9 cellular contexts compared by ENCODE assay signal in the genomic region with DNA sequence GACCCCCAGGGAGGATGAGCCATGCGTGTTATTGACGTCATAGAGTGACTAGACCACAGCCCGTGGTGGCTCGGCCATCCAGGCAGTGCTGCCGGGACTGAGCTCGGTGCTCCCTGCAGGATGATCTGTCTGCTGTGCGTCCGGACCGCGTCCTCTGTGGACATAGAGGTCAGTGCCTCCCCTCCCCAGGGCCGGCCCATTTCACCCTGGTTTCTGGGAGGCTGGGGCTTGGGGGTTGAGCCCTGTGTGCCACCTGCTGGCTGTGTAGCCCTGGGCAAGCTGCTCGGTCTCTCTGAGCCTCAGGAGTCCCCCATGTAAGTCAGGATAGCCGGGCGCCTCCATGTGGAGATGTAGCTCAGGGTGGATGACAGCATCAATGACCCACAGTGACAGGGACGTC. TPM values are rescaled to one million over a fixed set of nuclear protein-coding genes. Genes with fewer than 3 reads are reported as not detected.
DNase-seq lines count a peak whose midpoint lies in the region; ATAC-seq, FAIRE-seq and TF ChIP-seq lines count a peak whose summit lies in the region.
"Had no signal": no experiment of that assay in that cellular context is flagged by ENCODE, and none has a peak within 500 bp of the region (broad histone marks: within the 10 kb centered on the region; RNA-seq: fewer than 3 reads in every experiment).

No MANE protein-coding gene starts in this region.

- intact Hi-C loops in K562 (cut with micrococcal nuclease), result no loop called here

- TF ChIP-seq EP300 in K562 (IDR thresholded peaks at IDR 0.05; ENCODE audit: low read length), result no peak

- peak overlapping the region in 1 of 2 experiments; percentile 11; a peak in 1 of 4 replicates for H3K9ac ChIP-seq in K562 (ENCODE audit: insufficient read depth in 1 of 2, low read depth in 2 of 2, low read length in 2 of 2)
- H3K9ac ChIP-seq: GM23248 had no signal

- peaks cover 2 to 86% of the 10 kb centered on the region in 2 experiments; a peak in 2 of 3 replicates for H3K36me3 ChIP-seq in HEK293 (ENCODE audit: control insufficient read depth in 2 of 2, insufficient read depth in 1 of 2, low read length in 2 of 2)
- peaks cover 41% of the 10 kb centered on the region; the same call in 1 of the 3 replicates for H3K36me3 ChIP-seq in K562 (ENCODE audit: control insufficient read depth, insufficient read depth, low read length)

- FAIRE-seq in K562 (lab: Jason Lieb, UNC), result no peak

- POLR2A ChIA-PET in HEK293 (lab: Yijun Ruan, JAX) (interaction anchor here (2.0 kb wide), 1 partner anchor 8 kb away, joined by 6 read pairs; the partner anchor contains the start of genes NTHL1 and TSC2), K562 (lab: Yijun Ruan, JAX) (interaction anchor here (1.3 kb wide), 1 partner anchor 8 kb away, joined by 6 read pairs; the partner anchor contains the start of genes NTHL1 and TSC2)

- DNase-seq in K562 (ENCODE audit: extremely low read depth in 1 of 4, low spot score in 3 of 4), result peak in 1 of 4 experiments; percentile 15
- no peak for DNase-seq in neural crest cell (ENCODE audit: low read depth, low spot score)
- DNase-seq in SW 1271 (lab: John Stamatoyannopoulos, UW), result no peak
- DNase-seq: aorta, GM23248 had no signal

- H3K4me2 ChIP-seq in K562 (ENCODE audit: insufficient read depth, low read length), result no peak overlapping the region

- CTCF ChIA-PET in HEK293 (lab: Yijun Ruan, JAX), result interaction anchor here (1.0 to 1.2 kb wide), 2 partner anchors 33 to 35 kb away, joined by 4 to 10 read pairs; no protein-coding TSS in a partner anchor
- CTCF ChIA-PET in K562 (lab: Yijun Ruan, JAX; ENCODE audit: low intra/inter-chr PET ratio), result interaction anchor here (0.7 kb wide), 1 partner anchor 191 kb away, joined by 4 read pairs; no protein-coding TSS in a partner anchor

- no peaks in the 10 kb centered on the region for H3K4me1 Mint-ChIP-seq in neural crest cell

- TF ChIP-seq RAD21 in K562 (CRISPR knock-in tag; conservative IDR thresholded peaks at IDR 0.05 in 1 of 2, IDR thresholded peaks at IDR 0.05 in 1 of 2), result 0 out of 4 replicates have a peak, but pooled peaks of 1 of the 2 experiments have one; percentile 6

- H3K9me3 ChIP-seq in HEK293 (ENCODE audit: control insufficient read depth, insufficient read depth, low read depth, low read length), result no peaks in the 10 kb centered on the region
- H3K9me3 ChIP-seq in K562 (replicated peaks; ENCODE audit: control insufficient read depth, insufficient read depth, low read depth, low read length), result no peaks in the 10 kb centered on the region

- peaks cover 4% of the 10 kb centered on the region; the same call in 1 of the 2 replicates for H4K20me1 ChIP-seq in K562 (replicated peaks; ENCODE audit: control insufficient read depth, insufficient read depth, low read length)

- no peaks in the 10 kb centered on the region for H3K9me3 Mint-ChIP-seq in neural crest cell

- BruUV-seq in K562 (replicated peaks; lab: Mats Ljungman, UMichigan), result no TSS peak

- H3K36me3 Mint-ChIP-seq in neural crest cell (ENCODE audit: low read depth), result peaks cover 3% of the 10 kb centered on the region

- H3K27me3 ChIP-seq in K562 (ENCODE audit: control insufficient read depth in 2 of 2, insufficient read depth in 2 of 2, low read length in 2 of 2), result no peaks in the 10 kb centered on the region

- no peaks in the 10 kb centered on the region for H3K79me2 ChIP-seq in K562 (ENCODE audit: control insufficient read depth, insufficient read depth, low read length)

- no peaks in the 10 kb centered on the region for H3K27me3 Mint-ChIP-seq in neural crest cell (ENCODE audit: low read depth)

- H3K4me3 ChIP-seq in HEK293 (ENCODE audit: low read depth, low read length) (no peak overlapping the region), K562 (no peak overlapping the region)
- H3K4me3 ChIP-seq: GM23248 had no signal

- peak overlapping the region; percentile 64 for H3K4me3 Mint-ChIP-seq in neural crest cell

- H3K27ac ChIP-seq in HEK293 (ENCODE audit: extremely low read depth, low read depth, low read length) (no peak overlapping the region), K562 (ENCODE audit: extremely low read depth, low read depth, low read length) (no peak overlapping the region)
- H3K27ac ChIP-seq: GM23248 had no signal

- 73% methylated on average over 14 of the region's 15 CpGs for WGBS in K562 (ENCODE audit: insufficient coverage, low coverage, missing lambda C conversion rate)

- no peak for TF ChIP-seq POLR2A in K562 (conservative IDR thresholded peaks at IDR 0.05)

- no peaks in the 10 kb centered on the region for H3K9me1 ChIP-seq in K562 (ENCODE audit: control insufficient read depth, insufficient read depth, low read length)

- in situ Hi-C loops in K562 (cut with MboI), result no loop called here

- no peak overlapping the region for H3K27ac Mint-ChIP-seq in neural crest cell (ENCODE audit: unreplicated experiment)

- H3K4me1 ChIP-seq in HEK293 (ENCODE audit: control insufficient read depth, insufficient read depth, low read length) (no peaks in the 10 kb centered on the region), K562 (replicated peaks in 1 of 2; ENCODE audit: control insufficient read depth in 2 of 2, insufficient read depth in 2 of 2, low read length in 2 of 2) (peaks cover 0 to 49% of the 10 kb centered on the region in 2 experiments; a peak in 2 of 5 replicates)

- TF ChIP-seq CTCF in HEK293 (tag by site-specific recombination; IDR thresholded peaks at IDR 0.05) (peak; percentile 39; the same call in 1 of the 2 replicates), K562 (IDR thresholded peaks at IDR 0.05 in 2 of 3, conservative IDR thresholded peaks at IDR 0.05 in 1 of 3; ENCODE audit: insufficient read depth in 2 of 3, low read depth in 1 of 3, low read length in 3 of 3) (peak in 1 of 3 experiments; percentile 30; a peak in 2 of 6 replicates), neural crest cell (conservative IDR thresholded peaks at IDR 0.05) (no peak)

- ATAC-seq in K562, result peak; percentile 41
- ATAC-seq in HG02571 (IDR thresholded peaks at IDR 0.05; ENCODE audit: unreplicated experiment), result no peak
- ATAC-seq in GM18909 (IDR thresholded peaks at IDR 0.05; ENCODE audit: poor library complexity, unreplicated experiment), result no peak
- ATAC-seq: activated CD4-positive, CD25-positive, alpha-beta regulatory T cell treated with anti-CD3 and anti-CD28 coated beads, Interleukin-2, amount 50 U/mL, for 24 hours had no signal

- H2AFZ ChIP-seq in K562 (ENCODE audit: low read depth, low read length), result no peak overlapping the region
- H2AFZ ChIP-seq: GM23248 had no signal

RNA-seq across cellular contexts. Expression of gene TSC2, which starts 8.3 kb away (rescaled TPM):
- 274 and 710 TPM in 2 replicates for total RNA-seq in K562 (2011; cell fraction: chromatin; rRNA removed; ENCODE audit: low replicate concordance)
- 311 and 338 TPM in 2 replicates for total RNA-seq in K562 (2011; cell fraction: nucleolus; rRNA removed)
- total RNA-seq in K562 (2011; cell fraction: nucleoplasm; rRNA removed), result 244 and 254 TPM in 2 replicates
- total RNA-seq in K562 (2014; rRNA removed) (20.3 and 28.1 TPM in 2 replicates), K562 (2014; rRNA removed; fragmentation: Illumina TruSeq; extraction: Trizol) (15.0 and 20.1 TPM in 2 replicates), K562 (2015; rRNA removed; fragmentation: Illumina TruSeq; extraction: Trizol) (16.6 and 19.6 TPM in 2 replicates), K562 (2021) (65.8 and 68.1 TPM in 2 replicates), neural crest cell (175 and 180 TPM in 2 replicates)
- polyA plus RNA-seq in K562 (2011; rRNA removed) (15.5 and 35.5 TPM in 2 replicates), K562 (2014; fragmentation: Illumina TruSeq; extraction: Trizol) (27.8 and 35.8 TPM in 2 replicates), K562 (2014; fragmentation: Nextera tagmentation; extraction: Ambion mirVana) (1 to 10 TPM; 1.3 to 2.3 TPM), K562 (2014; rRNA removed) (32.0 and 35.2 TPM in 2 replicates)
- polyA plus RNA-seq in K562 (2011; cell fraction: cytosol; rRNA removed), result 21.9 and 33.6 TPM in 2 replicates
- polyA plus RNA-seq in K562 (2011; cell fraction: nucleus; rRNA removed), result 157 and 220 TPM in 2 replicates
- 46.9 and 75.1 TPM in 2 replicates for polyA plus RNA-seq in K562 (2012)
- polyA minus RNA-seq in K562 (2011; rRNA and poly(A)+ RNA removed), result 41.8 and 43.8 TPM in 2 replicates
- polyA minus RNA-seq in K562 (2011; cell fraction: cytosol; rRNA and poly(A)+ RNA removed), result 49.2 and 80.8 TPM in 2 replicates
- polyA minus RNA-seq in K562 (2011; cell fraction: nucleus; rRNA and poly(A)+ RNA removed), result 48.9 and 58.8 TPM in 2 replicates

RNA-seq across cellular contexts. Expression of gene NTHL1, which starts 8.4 kb away (rescaled TPM):
- 7.3 and 19.8 TPM in 2 replicates for total RNA-seq in K562 (2011; cell fraction: chromatin; rRNA removed; ENCODE audit: low replicate concordance)
- 25.7 and 29.0 TPM in 2 replicates for total RNA-seq in K562 (2011; cell fraction: nucleolus; rRNA removed)
- 12.0 and 20.0 TPM in 2 replicates for total RNA-seq in K562 (2011; cell fraction: nucleoplasm; rRNA removed)
- total RNA-seq in K562 (2014; rRNA removed) (58.8 and 76.7 TPM in 2 replicates), K562 (2014; rRNA removed; fragmentation: Illumina TruSeq; extraction: Trizol) (3.6 and 6.7 TPM in 2 replicates), K562 (2015; rRNA removed; fragmentation: Illumina TruSeq; extraction: Trizol) (27.9 and 30.6 TPM in 2 replicates), K562 (2021) (43.5 and 54.2 TPM in 2 replicates), neural crest cell (50.7 and 51.9 TPM in 2 replicates)
- polyA plus RNA-seq in K562 (2011; rRNA removed) (17.6 and 27.0 TPM in 2 replicates), K562 (2014; fragmentation: Illumina TruSeq; extraction: Trizol) (11.4 and 20.2 TPM in 2 replicates), K562 (2014; fragmentation: Nextera tagmentation; extraction: Ambion mirVana) (1 to 10 TPM; 1.1 to 4.7 TPM), K562 (2014; rRNA removed) (45.0 and 52.8 TPM in 2 replicates)
- 49.2 and 100 TPM in 2 replicates for polyA plus RNA-seq in K562 (2011; cell fraction: cytosol; rRNA removed)
- 20.3 and 30.8 TPM in 2 replicates for polyA plus RNA-seq in K562 (2011; cell fraction: nucleus; rRNA removed)
- 27.8 and 29.2 TPM in 2 replicates for polyA plus RNA-seq in K562 (2012)
- 5.4 and 8.8 TPM in 2 replicates for polyA minus RNA-seq in K562 (2011; rRNA and poly(A)+ RNA removed)
- 14.4 and 19.7 TPM in 2 replicates for polyA minus RNA-seq in K562 (2011; cell fraction: cytosol; rRNA and poly(A)+ RNA removed)
- 7.1 TPM in 2 replicates for polyA minus RNA-seq in K562 (2011; cell fraction: nucleus; rRNA and poly(A)+ RNA removed)

RNA-seq across cellular contexts. Expression of gene NHERF2, which starts 29.4 kb away (rescaled TPM):
- 6.2 and 27.3 TPM in 2 replicates for total RNA-seq in K562 (2011; cell fraction: chromatin; rRNA removed; ENCODE audit: low replicate concordance)
- 16.4 and 21.7 TPM in 2 replicates for total RNA-seq in K562 (2011; cell fraction: nucleolus; rRNA removed)
- 7.1 and 12.7 TPM in 2 replicates for total RNA-seq in K562 (2011; cell fraction: nucleoplasm; rRNA removed)
- total RNA-seq in K562 (2014; rRNA removed), result 23.4 and 34.2 TPM in 2 replicates
- total RNA-seq in K562 (2014; rRNA removed; fragmentation: Illumina TruSeq; extraction: Trizol), result 2.0 and 2.6 TPM in 2 replicates
- 11.2 and 12.9 TPM in 2 replicates for total RNA-seq in K562 (2015; rRNA removed; fragmentation: Illumina TruSeq; extraction: Trizol)
- 42.0 and 44.1 TPM in 2 replicates for total RNA-seq in K562 (2021)
- polyA plus RNA-seq in K562 (2011; rRNA removed), result 12.5 and 16.4 TPM in 2 replicates
- polyA plus RNA-seq in K562 (2011; cell fraction: cytosol; rRNA removed), result 20.6 and 61.9 TPM in 2 replicates
- polyA plus RNA-seq in K562 (2011; cell fraction: nucleus; rRNA removed), result 19.3 and 38.5 TPM in 2 replicates
- polyA plus RNA-seq in K562 (2012), result 22.8 and 27.9 TPM in 2 replicates
- 8.5 and 24.9 TPM in 2 replicates for polyA plus RNA-seq in K562 (2014; fragmentation: Illumina TruSeq; extraction: Trizol)
- polyA plus RNA-seq in K562 (2014; fragmentation: Nextera tagmentation; extraction: Ambion mirVana), result under 1 TPM; 0.15 to 0.38 TPM
- 29.4 and 29.5 TPM in 2 replicates for polyA plus RNA-seq in K562 (2014; rRNA removed)
- polyA minus RNA-seq in K562 (2011; rRNA and poly(A)+ RNA removed), result 2.7 and 6.3 TPM in 2 replicates
- 21.2 and 23.6 TPM in 2 replicates for polyA minus RNA-seq in K562 (2011; cell fraction: cytosol; rRNA and poly(A)+ RNA removed)
- 7.3 and 8.8 TPM in 2 replicates for polyA minus RNA-seq in K562 (2011; cell fraction: nucleus; rRNA and poly(A)+ RNA removed)
- 7.6 and 8.1 TPM in 2 replicates for total RNA-seq in neural crest cell

RNA-seq across cellular contexts. Expression of gene NPW, which starts 36.5 kb away (rescaled TPM):
- total RNA-seq in K562 (2011; cell fraction: chromatin; rRNA removed; ENCODE audit: low replicate concordance), result 1.9 TPM in 1 of 2 replicates, not detected in the other
- total RNA-seq in K562 (2011; cell fraction: nucleolus; rRNA removed), result 7.1 and 10.2 TPM in 2 replicates
- 1.8 and 2.1 TPM in 2 replicates for total RNA-seq in K562 (2011; cell fraction: nucleoplasm; rRNA removed)
- 2.6 and 4.2 TPM in 2 replicates for total RNA-seq in K562 (2014; rRNA removed)
- total RNA-seq in K562 (2014; rRNA removed; fragmentation: Illumina TruSeq; extraction: Trizol), result not detected in 2 replicates
- total RNA-seq in K562 (2015; rRNA removed; fragmentation: Illumina TruSeq; extraction: Trizol), result 0.14 and 0.23 TPM in 2 replicates
- total RNA-seq in K562 (2021), result 3.1 and 4.6 TPM in 2 replicates
- 0.31 and 0.32 TPM in 2 replicates for polyA plus RNA-seq in K562 (2011; rRNA removed)
- polyA plus RNA-seq in K562 (2011; cell fraction: cytosol; rRNA removed), result 0.90 and 6.1 TPM in 2 replicates
- 0.66 and 1.5 TPM in 2 replicates for polyA plus RNA-seq in K562 (2011; cell fraction: nucleus; rRNA removed)
- 1.6 and 1.8 TPM in 2 replicates for polyA plus RNA-seq in K562 (2012)
- not detected in 2 replicates for polyA plus RNA-seq in K562 (2014; fragmentation: Illumina TruSeq; extraction: Trizol)
- polyA plus RNA-seq in K562 (2014; fragmentation: Nextera tagmentation; extraction: Ambion mirVana), result not detected
- polyA plus RNA-seq in K562 (2014; rRNA removed), result 0.85 and 4.0 TPM in 2 replicates
- polyA minus RNA-seq in K562 (2011; rRNA and poly(A)+ RNA removed), result not detected in 2 replicates
- 1.4 and 2.0 TPM in 2 replicates for polyA minus RNA-seq in K562 (2011; cell fraction: cytosol; rRNA and poly(A)+ RNA removed)
- polyA minus RNA-seq in K562 (2011; cell fraction: nucleus; rRNA and poly(A)+ RNA removed), result 0.67 and 1.3 TPM in 2 replicates
- total RNA-seq in neural crest cell, result 0.82 and 1.3 TPM in 2 replicates
- total RNA-seq: GM23248 had no signal

RNA-seq across cellular contexts. Expression of gene ZNF598, which starts 46.5 kb away (rescaled TPM):
- 32.9 and 115 TPM in 2 replicates for total RNA-seq in K562 (2011; cell fraction: chromatin; rRNA removed; ENCODE audit: low replicate concordance)
- total RNA-seq in K562 (2011; cell fraction: nucleolus; rRNA removed), result 90.6 and 99.4 TPM in 2 replicates
- 37.9 and 42.6 TPM in 2 replicates for total RNA-seq in K562 (2011; cell fraction: nucleoplasm; rRNA removed)
- total RNA-seq in K562 (2014; rRNA removed), result 39.7 and 50.2 TPM in 2 replicates
- 9.7 and 11.1 TPM in 2 replicates for total RNA-seq in K562 (2014; rRNA removed; fragmentation: Illumina TruSeq; extraction: Trizol)
- total RNA-seq in K562 (2015; rRNA removed; fragmentation: Illumina TruSeq; extraction: Trizol), result 29.6 and 33.6 TPM in 2 replicates
- total RNA-seq in K562 (2021), result 114 and 115 TPM in 2 replicates
- 17.1 and 28.0 TPM in 2 replicates for polyA plus RNA-seq in K562 (2011; rRNA removed)
- 35.0 and 75.6 TPM in 2 replicates for polyA plus RNA-seq in K562 (2011; cell fraction: cytosol; rRNA removed)
- 103 and 165 TPM in 2 replicates for polyA plus RNA-seq in K562 (2011; cell fraction: nucleus; rRNA removed)
- polyA plus RNA-seq in K562 (2012), result 40.3 and 76.1 TPM in 2 replicates
- polyA plus RNA-seq in K562 (2014; fragmentation: Illumina TruSeq; extraction: Trizol), result 30.3 and 61.9 TPM in 2 replicates
- under 1 TPM; 0.11 to 0.39 TPM for polyA plus RNA-seq in K562 (2014; fragmentation: Nextera tagmentation; extraction: Ambion mirVana)
- polyA plus RNA-seq in K562 (2014; rRNA removed), result 77.4 and 97.5 TPM in 2 replicates
- polyA minus RNA-seq in K562 (2011; rRNA and poly(A)+ RNA removed), result 6.6 and 10.0 TPM in 2 replicates
- 41.5 and 59.8 TPM in 2 replicates for polyA minus RNA-seq in K562 (2011; cell fraction: cytosol; rRNA and poly(A)+ RNA removed)
- 23.7 and 27.3 TPM in 2 replicates for polyA minus RNA-seq in K562 (2011; cell fraction: nucleus; rRNA and poly(A)+ RNA removed)
- 55.7 and 62.5 TPM in 2 replicates for total RNA-seq in neural crest cell
